In the genomic region with DNA sequence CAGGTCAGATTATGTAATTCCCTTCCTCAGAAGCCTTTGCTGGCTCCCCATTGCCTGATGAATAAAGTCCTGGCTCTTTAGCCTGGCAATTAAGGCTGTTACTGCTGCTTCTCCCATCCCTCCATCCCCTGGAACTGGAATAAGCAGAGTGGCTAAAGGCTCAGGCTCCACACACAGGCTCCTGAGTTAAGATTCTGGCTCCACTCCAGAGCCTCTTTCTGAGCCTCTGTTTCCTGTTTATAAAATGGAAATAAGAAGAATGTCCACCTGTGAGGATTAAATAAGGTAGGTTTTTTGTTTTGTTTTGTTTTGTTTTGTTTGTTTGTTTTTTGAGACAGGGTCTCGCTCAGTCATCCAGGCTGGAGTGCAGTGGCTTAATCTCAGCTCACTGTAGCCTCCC, we compare ENCODE assay signal across 1 cellular context.
TF ChIP-seq lines count a peak whose summit lies in the region.

No MANE protein-coding gene starts in this region.

TF ChIP-seq in GM12891, 5 proteins besides CTCF, POLR2A, EP300 and RAD21:
- no peak for TF ChIP-seq TAF1 (IDR thresholded peaks at IDR 0.05; ENCODE audit: low read depth, low read length)
- no peak for TF ChIP-seq SPI1 (IDR thresholded peaks at IDR 0.05; ENCODE audit: low read depth, low read length)
- TF ChIP-seq POU2F2 (IDR thresholded peaks at IDR 0.05; ENCODE audit: low read depth, low read length): no peak
- no peak for TF ChIP-seq POLR2AphosphoS5 (IDR thresholded peaks at IDR 0.05; ENCODE audit: low read depth, low read length)
- TF ChIP-seq PAX5 (IDR thresholded peaks at IDR 0.05; ENCODE audit: insufficient read depth, low read length, severe bottlenecking): no peak
TF ChIP-seq in GM12891: peak in this region for 0.
